Comparison of ENCODE assay signal across 1 cellular context in the genomic region with DNA sequence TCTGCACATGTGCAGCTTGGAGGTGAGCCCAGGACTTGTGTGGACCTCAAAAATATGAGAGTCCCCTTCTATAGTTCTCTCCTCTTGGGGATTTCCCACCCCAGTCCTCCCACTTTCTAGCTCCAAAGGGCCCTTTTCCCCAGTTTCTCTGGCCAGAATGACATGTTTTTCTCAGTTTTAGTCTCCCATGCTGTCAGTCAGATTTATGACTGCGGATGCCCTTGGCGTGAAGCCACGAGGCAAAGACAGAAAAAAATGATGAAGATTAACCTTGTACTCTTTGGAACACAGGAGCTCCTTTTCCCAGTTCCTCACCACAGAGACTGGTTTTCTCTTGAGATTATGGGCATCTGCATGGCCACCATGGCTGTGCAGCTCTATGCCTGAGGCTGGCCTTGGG.
TF ChIP-seq lines count a peak whose summit lies in the region.

No MANE protein-coding gene starts in this region.

TF ChIP-seq in GM23338, 12 proteins besides CTCF, POLR2A, EP300 and RAD21 (continued from another document):
- TF ChIP-seq, protein P1, sequence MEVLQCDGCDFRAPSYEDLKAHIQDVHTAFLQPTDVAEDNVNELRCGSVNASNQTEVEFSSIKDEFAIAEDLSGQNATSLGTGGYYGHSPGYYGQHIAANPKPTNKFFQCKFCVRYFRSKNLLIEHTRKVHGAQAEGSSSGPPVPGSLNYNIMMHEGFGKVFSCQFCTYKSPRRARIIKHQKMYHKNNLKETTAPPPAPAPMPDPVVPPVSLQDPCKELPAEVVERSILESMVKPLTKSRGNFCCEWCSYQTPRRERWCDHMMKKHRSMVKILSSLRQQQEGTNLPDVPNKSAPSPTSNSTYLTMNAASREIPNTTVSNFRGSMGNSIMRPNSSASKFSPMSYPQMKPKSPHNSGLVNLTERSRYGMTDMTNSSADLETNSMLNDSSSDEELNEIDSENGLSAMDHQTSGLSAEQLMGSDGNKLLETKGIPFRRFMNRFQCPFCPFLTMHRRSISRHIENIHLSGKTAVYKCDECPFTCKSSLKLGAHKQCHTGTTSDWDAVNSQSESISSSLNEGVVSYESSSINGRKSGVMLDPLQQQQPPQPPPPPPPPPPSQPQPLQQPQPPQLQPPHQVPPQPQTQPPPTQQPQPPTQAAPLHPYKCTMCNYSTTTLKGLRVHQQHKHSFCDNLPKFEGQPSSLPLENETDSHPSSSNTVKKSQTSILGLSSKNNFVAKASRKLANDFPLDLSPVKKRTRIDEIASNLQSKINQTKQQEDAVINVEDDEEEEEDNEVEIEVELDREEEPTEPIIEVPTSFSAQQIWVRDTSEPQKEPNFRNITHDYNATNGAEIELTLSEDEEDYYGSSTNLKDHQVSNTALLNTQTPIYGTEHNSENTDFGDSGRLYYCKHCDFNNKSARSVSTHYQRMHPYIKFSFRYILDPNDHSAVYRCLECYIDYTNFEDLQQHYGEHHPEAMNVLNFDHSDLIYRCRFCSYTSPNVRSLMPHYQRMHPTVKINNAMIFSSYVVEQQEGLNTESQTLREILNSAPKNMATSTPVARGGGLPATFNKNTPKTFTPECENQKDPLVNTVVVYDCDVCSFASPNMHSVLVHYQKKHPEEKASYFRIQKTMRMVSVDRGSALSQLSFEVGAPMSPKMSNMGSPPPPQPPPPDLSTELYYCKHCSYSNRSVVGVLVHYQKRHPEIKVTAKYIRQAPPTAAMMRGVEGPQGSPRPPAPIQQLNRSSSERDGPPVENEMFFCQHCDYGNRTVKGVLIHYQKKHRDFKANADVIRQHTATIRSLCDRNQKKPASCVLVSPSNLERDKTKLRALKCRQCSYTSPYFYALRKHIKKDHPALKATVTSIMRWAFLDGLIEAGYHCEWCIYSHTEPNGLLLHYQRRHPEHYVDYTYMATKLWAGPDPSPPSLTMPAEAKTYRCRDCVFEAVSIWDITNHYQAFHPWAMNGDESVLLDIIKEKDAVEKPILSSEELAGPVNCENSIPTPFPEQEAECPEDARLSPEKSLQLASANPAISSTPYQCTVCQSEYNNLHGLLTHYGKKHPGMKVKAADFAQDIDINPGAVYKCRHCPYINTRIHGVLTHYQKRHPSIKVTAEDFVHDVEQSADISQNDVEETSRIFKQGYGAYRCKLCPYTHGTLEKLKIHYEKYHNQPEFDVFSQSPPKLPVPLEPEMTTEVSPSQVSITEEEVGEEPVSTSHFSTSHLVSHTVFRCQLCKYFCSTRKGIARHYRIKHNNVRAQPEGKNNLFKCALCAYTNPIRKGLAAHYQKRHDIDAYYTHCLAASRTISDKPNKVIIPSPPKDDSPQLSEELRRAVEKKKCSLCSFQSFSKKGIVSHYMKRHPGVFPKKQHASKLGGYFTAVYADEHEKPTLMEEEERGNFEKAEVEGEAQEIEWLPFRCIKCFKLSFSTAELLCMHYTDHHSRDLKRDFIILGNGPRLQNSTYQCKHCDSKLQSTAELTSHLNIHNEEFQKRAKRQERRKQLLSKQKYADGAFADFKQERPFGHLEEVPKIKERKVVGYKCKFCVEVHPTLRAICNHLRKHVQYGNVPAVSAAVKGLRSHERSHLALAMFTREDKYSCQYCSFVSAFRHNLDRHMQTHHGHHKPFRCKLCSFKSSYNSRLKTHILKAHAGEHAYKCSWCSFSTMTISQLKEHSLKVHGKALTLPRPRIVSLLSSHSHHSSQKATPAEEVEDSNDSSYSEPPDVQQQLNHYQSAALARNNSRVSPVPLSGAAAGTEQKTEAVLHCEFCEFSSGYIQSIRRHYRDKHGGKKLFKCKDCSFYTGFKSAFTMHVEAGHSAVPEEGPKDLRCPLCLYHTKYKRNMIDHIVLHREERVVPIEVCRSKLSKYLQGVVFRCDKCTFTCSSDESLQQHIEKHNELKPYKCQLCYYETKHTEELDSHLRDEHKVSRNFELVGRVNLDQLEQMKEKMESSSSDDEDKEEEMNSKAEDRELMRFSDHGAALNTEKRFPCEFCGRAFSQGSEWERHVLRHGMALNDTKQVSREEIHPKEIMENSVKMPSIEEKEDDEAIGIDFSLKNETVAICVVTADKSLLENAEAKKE (CRISPR knock-in tag; IDR thresholded peaks at IDR 0.05) = no peak
- TF ChIP-seq EZH2phosphoT487 (IDR thresholded peaks at IDR 0.05; ENCODE audit: unreplicated experiment) = no peak
- no peak for TF ChIP-seq NANOG (IDR thresholded peaks at IDR 0.05; ENCODE audit: borderline replicate concordance)
- TF ChIP-seq JUNB (IDR thresholded peaks at IDR 0.05; ENCODE audit: unreplicated experiment) = no peak
- no peak for TF ChIP-seq ZNF331 (CRISPR knock-in tag; IDR thresholded peaks at IDR 0.05; ENCODE audit: low read depth)
- TF ChIP-seq STAT1 (IDR thresholded peaks at IDR 0.05; ENCODE audit: unreplicated experiment) = no peak
TF ChIP-seq in GM23338: peak in this region for 0.
